ENCODE assay signal across 13 cellular contexts in the genomic region with DNA sequence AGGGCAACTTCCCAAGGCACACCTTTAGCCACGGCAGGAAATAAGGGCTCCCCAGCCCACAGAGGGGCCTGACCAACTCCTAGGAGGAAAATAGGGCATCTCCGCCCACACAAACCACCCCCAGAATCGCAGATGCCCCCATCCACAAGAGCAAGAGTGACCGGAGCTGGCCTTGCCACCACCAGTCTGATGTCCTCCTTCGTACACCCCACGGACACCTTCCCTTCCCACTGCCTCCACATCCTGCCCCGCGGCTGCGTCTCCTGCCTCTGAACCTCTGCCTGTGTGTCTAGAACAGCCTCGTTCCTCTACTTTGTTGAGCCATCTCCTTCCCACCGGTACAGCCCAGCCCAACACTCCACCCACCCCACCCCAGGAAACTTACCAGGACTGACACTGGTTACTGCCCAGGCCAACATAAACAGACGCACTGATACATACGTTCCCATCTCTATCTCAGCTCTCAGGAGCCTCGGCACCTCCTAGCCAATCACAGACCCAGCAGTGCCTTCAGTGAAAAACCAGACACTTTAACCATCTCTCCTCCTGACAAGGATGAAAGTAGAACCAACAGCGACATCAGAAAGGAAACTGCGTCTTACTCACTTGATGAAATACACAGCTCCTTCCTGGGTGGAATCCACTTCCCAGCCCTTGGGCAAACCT. TPM values are rescaled to one million over a fixed set of nuclear protein-coding genes. Genes with fewer than 3 reads are reported as not detected.
A peak's percentile ranks its signal among the peaks of the same experiment; 100 is the strongest.
DNase-seq lines count a peak whose midpoint lies in the region; ATAC-seq and TF ChIP-seq lines count a peak whose summit lies in the region.
"Had no signal": no experiment of that assay in that cellular context is flagged by ENCODE, and none has a peak within 500 bp of the region (broad histone marks: within the 10 kb centered on the region; RNA-seq: fewer than 3 reads in every experiment).

No MANE protein-coding gene starts in this region.

- intact Hi-C loops in activated T-helper 1 cell treated with anti-CD3 and anti-CD28 coated beads, Interleukin-12 subunit alpha, Interleukin-12 subunit beta, Interleukin-2, Interleukin-4 antibody, amounts not matched to agents 30 ng/mL and 10 ng/mL and 1 ng/mL, durations not matched to agents 14 hours and 24 hours and 36 hours (cut with micrococcal nuclease) = no loop called here

- CTCF ChIA-PET in HEK293 (lab: Yijun Ruan, JAX) = interaction anchor here (0.6 to 2.2 kb wide), 10 partner anchors 10 to 841 kb away, joined by 3 to 10 read pairs (median 3); partner anchors contain the start of gene GOLT1A

- POLR2A ChIA-PET in HEK293 (lab: Yijun Ruan, JAX) = no interaction called here

- peaks cover 11% of the 10 kb centered on the region for H3K27me3 Mint-ChIP-seq in activated T-helper 1 cell treated with anti-CD3 and anti-CD28 coated beads, Interleukin-12 subunit alpha, Interleukin-12 subunit beta, Interleukin-2, Interleukin-4 antibody, amounts not matched to agents 30 ng/mL and 10 ng/mL and 1 ng/mL, durations not matched to agents 14 hours and 24 hours and 36 hours (ENCODE audit: insufficient read depth)
- H3K27me3 Mint-ChIP-seq in effector memory CD8-positive, alpha-beta T cell = peaks cover 6 to 11% of the 10 kb centered on the region in 2 donors

- TF ChIP-seq CTCF in HEK293 (tag by site-specific recombination; IDR thresholded peaks at IDR 0.05) (no peak), foreskin fibroblast (IDR thresholded peaks at IDR 0.05; ENCODE audit: low read depth, low read length) (no peak)

- peak overlapping the region; percentile 33 for H3K27ac Mint-ChIP-seq in activated T-helper 1 cell treated with anti-CD3 and anti-CD28 coated beads, Interleukin-12 subunit alpha, Interleukin-12 subunit beta, Interleukin-2, Interleukin-4 antibody, amounts not matched to agents 30 ng/mL and 10 ng/mL and 1 ng/mL, durations not matched to agents 14 hours and 24 hours and 36 hours
- peak overlapping the region; percentile 10 to 13 for H3K27ac Mint-ChIP-seq in effector memory CD8-positive, alpha-beta T cell
- H3K27ac Mint-ChIP-seq in stimulated activated effector memory CD8-positive, alpha-beta T cell treated with anti-CD3 and anti-CD28 coated beads, Interleukin-12 subunit alpha, Interleukin-12 subunit beta, amount 100 ng/mL, for 72 hours = peak overlapping the region; percentile 79

- no peaks in the 10 kb centered on the region for H3K9me3 Mint-ChIP-seq in activated T-helper 1 cell treated with anti-CD3 and anti-CD28 coated beads, Interleukin-12 subunit alpha, Interleukin-12 subunit beta, Interleukin-2, Interleukin-4 antibody, amounts not matched to agents 30 ng/mL and 10 ng/mL and 1 ng/mL, durations not matched to agents 14 hours and 24 hours and 36 hours
- no peaks in the 10 kb centered on the region for H3K9me3 Mint-ChIP-seq in effector memory CD8-positive, alpha-beta T cell
- no peaks in the 10 kb centered on the region for H3K9me3 Mint-ChIP-seq in stimulated activated effector memory CD8-positive, alpha-beta T cell treated with anti-CD3 and anti-CD28 coated beads, Interleukin-12 subunit alpha, Interleukin-12 subunit beta, amount 100 ng/mL, for 72 hours
- H3K9me3 Mint-ChIP-seq: IgD-negative memory B cell had no signal

- no peak overlapping the region for H3K4me3 Mint-ChIP-seq in activated T-helper 1 cell treated with anti-CD3 and anti-CD28 coated beads, Interleukin-12 subunit alpha, Interleukin-12 subunit beta, Interleukin-2, Interleukin-4 antibody, amounts not matched to agents 30 ng/mL and 10 ng/mL and 1 ng/mL, durations not matched to agents 14 hours and 24 hours and 36 hours
- H3K4me3 Mint-ChIP-seq in effector memory CD8-positive, alpha-beta T cell = no peak overlapping the region
- H3K4me3 Mint-ChIP-seq in stimulated activated effector memory CD8-positive, alpha-beta T cell treated with anti-CD3 and anti-CD28 coated beads, Interleukin-12 subunit alpha, Interleukin-12 subunit beta, amount 100 ng/mL, for 72 hours = no peak overlapping the region

- H3K9me3 ChIP-seq in HEK293 (ENCODE audit: control insufficient read depth, insufficient read depth, low read depth, low read length) = no peaks in the 10 kb centered on the region
- H3K9me3 ChIP-seq: BLaER1 had no signal

- no peaks in the 10 kb centered on the region for H3K4me1 ChIP-seq in HEK293 (ENCODE audit: control insufficient read depth, insufficient read depth, low read length)

- H3K36me3 ChIP-seq in HEK293 (ENCODE audit: control insufficient read depth in 2 of 2, insufficient read depth in 1 of 2, low read length in 2 of 2) = no peaks in the 10 kb centered on the region
- H3K36me3 ChIP-seq: BLaER1 had no signal

- H3K36me3 Mint-ChIP-seq in activated T-helper 1 cell treated with anti-CD3 and anti-CD28 coated beads, Interleukin-12 subunit alpha, Interleukin-12 subunit beta, Interleukin-2, Interleukin-4 antibody, amounts not matched to agents 30 ng/mL and 10 ng/mL and 1 ng/mL, durations not matched to agents 14 hours and 24 hours and 36 hours (ENCODE audit: low read depth) = no peaks in the 10 kb centered on the region
- peaks cover 3% of the 10 kb centered on the region for H3K36me3 Mint-ChIP-seq in effector memory CD8-positive, alpha-beta T cell (ENCODE audit: insufficient read depth)
- peaks cover 6% of the 10 kb centered on the region for H3K36me3 Mint-ChIP-seq in stimulated activated effector memory CD8-positive, alpha-beta T cell treated with anti-CD3 and anti-CD28 coated beads, Interleukin-12 subunit alpha, Interleukin-12 subunit beta, amount 100 ng/mL, for 72 hours
- H3K36me3 Mint-ChIP-seq: IgD-negative memory B cell had no signal

- H3K27ac ChIP-seq in HEK293 (ENCODE audit: extremely low read depth, low read depth, low read length) = no peak overlapping the region
- H3K27ac ChIP-seq: BLaER1, GM23248, KMS-11 had no signal

- H3K4me3 ChIP-seq in HEK293 (ENCODE audit: low read depth, low read length) (no peak overlapping the region), foreskin fibroblast (ENCODE audit: low read depth in 1 of 2, low read length in 2 of 2) (no peak overlapping the region)
- H3K4me3 ChIP-seq: BLaER1, GM23248 had no signal

- peaks cover 46% of the 10 kb centered on the region for H3K4me1 Mint-ChIP-seq in activated T-helper 1 cell treated with anti-CD3 and anti-CD28 coated beads, Interleukin-12 subunit alpha, Interleukin-12 subunit beta, Interleukin-2, Interleukin-4 antibody, amounts not matched to agents 30 ng/mL and 10 ng/mL and 1 ng/mL, durations not matched to agents 14 hours and 24 hours and 36 hours (ENCODE audit: low read depth)
- H3K4me1 Mint-ChIP-seq in effector memory CD8-positive, alpha-beta T cell (ENCODE audit: low read depth in 2 of 2) = peaks cover 6 to 16% of the 10 kb centered on the region in 2 donors
- peaks cover 47% of the 10 kb centered on the region for H3K4me1 Mint-ChIP-seq in stimulated activated effector memory CD8-positive, alpha-beta T cell treated with anti-CD3 and anti-CD28 coated beads, Interleukin-12 subunit alpha, Interleukin-12 subunit beta, amount 100 ng/mL, for 72 hours

- DNase-seq in activated T-helper 1 cell treated with anti-CD3 and anti-CD28 coated beads, Interleukin-12 subunit alpha, Interleukin-12 subunit beta, Interleukin-2, Interleukin-4 antibody, amounts not matched to agents 30 ng/mL and 10 ng/mL and 1 ng/mL, durations not matched to agents 14 hours and 24 hours and 36 hours (ENCODE audit: low spot score) = no peak
- DNase-seq in effector memory CD8-positive, alpha-beta T cell = no peak
- no peak for DNase-seq in stimulated activated effector memory CD8-positive, alpha-beta T cell treated with anti-CD3 and anti-CD28 coated beads, Interleukin-12 subunit alpha, Interleukin-12 subunit beta, amount 100 ng/mL, for 72 hours (ENCODE audit: low spot score in 2 of 2)
- DNase-seq in OCI-M2 (lab: John Stamatoyannopoulos, UW; ENCODE audit: unreplicated experiment) (no peak), foreskin fibroblast (no peak), ACHN (no peak)
- DNase-seq: DMS79 treated with DMSO at 0.1 percent for 48 hours, GDM1 had no signal

- in situ Hi-C loops in ACHN (cut with HindIII; ENCODE audit: low pct_ligation_motif_present, low pct_unique_long_range_greater_than_20kb, low sequenced_read_pairs) = loop anchor here (25.0 kb wide), 1 partner anchor 205 kb away; the partner anchor contains the start of genes ETNK2 and REN

- ATAC-seq in effector memory CD8-positive, alpha-beta T cell (replicated peaks) = no peak
- no peak for ATAC-seq in stimulated activated effector memory CD8-positive, alpha-beta T cell treated with anti-CD3 and anti-CD28 coated beads, Interleukin-12 subunit alpha, Interleukin-12 subunit beta, amount 100 ng/mL, for 72 hours

TF ChIP-seq in HEK293, 187 proteins besides CTCF, POLR2A, EP300 and RAD21 (continues in another document):
- TF ChIP-seq, protein P1, sequence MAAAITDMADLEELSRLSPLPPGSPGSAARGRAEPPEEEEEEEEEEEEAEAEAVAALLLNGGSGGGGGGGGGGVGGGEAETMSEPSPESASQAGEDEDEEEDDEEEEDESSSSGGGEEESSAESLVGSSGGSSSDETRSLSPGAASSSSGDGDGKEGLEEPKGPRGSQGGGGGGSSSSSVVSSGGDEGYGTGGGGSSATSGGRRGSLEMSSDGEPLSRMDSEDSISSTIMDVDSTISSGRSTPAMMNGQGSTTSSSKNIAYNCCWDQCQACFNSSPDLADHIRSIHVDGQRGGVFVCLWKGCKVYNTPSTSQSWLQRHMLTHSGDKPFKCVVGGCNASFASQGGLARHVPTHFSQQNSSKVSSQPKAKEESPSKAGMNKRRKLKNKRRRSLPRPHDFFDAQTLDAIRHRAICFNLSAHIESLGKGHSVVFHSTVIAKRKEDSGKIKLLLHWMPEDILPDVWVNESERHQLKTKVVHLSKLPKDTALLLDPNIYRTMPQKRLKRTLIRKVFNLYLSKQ (tag by site-specific recombination; IDR thresholded peaks at IDR 0.05; ENCODE audit: borderline replicate concordance) = no peak
- TF ChIP-seq EGR2 (tag by site-specific recombination; IDR thresholded peaks at IDR 0.05; ENCODE audit: low read depth) (peak; percentile 86), SETDB1 (IDR thresholded peaks at IDR 0.05; ENCODE audit: insufficient read length, low read length) (no peak), ZEB2 (tag by site-specific recombination; IDR thresholded peaks at IDR 0.05) (no peak), ZFHX2 (tag by site-specific recombination; conservative IDR thresholded peaks at IDR 0.05) (peak; percentile 74), ZNF133 (tag by site-specific recombination; IDR thresholded peaks at IDR 0.05) (no peak), ZNF146 (tag by site-specific recombination; IDR thresholded peaks at IDR 0.05) (no peak), KLF9 (tag by site-specific recombination; IDR thresholded peaks at IDR 0.05; ENCODE audit: low read depth) (no peak), SCRT1 (tag by site-specific recombination; IDR thresholded peaks at IDR 0.05; ENCODE audit: borderline replicate concordance) (no peak)

RNA-seq across cellular contexts. Expression of gene PLEKHA6, which starts 7.6 kb away (rescaled TPM):
- total RNA-seq in activated T-helper 1 cell treated with anti-CD3 and anti-CD28 coated beads, Interleukin-12 subunit alpha, Interleukin-12 subunit beta, Interleukin-2, Interleukin-4 antibody, amounts not matched to agents 30 ng/mL and 10 ng/mL and 1 ng/mL, durations not matched to agents 14 hours and 24 hours and 36 hours = 0.05 and 0.21 TPM in 2 replicates

RNA-seq across cellular contexts. Expression of gene PPP1R15B, which starts 44.3 kb away (rescaled TPM):
- total RNA-seq in activated T-helper 1 cell treated with anti-CD3 and anti-CD28 coated beads, Interleukin-12 subunit alpha, Interleukin-12 subunit beta, Interleukin-2, Interleukin-4 antibody, amounts not matched to agents 30 ng/mL and 10 ng/mL and 1 ng/mL, durations not matched to agents 14 hours and 24 hours and 36 hours = 75.8 and 76.2 TPM in 2 replicates

Comparison
In these comparisons a context has a peak if more than half of its experiments do, and no peak if none do; other contexts are left out.
1. H3K27ac Mint-ChIP-seq: peak in every context shown above with its lines; median percentile 79 in stimulated activated effector memory CD8-positive, alpha-beta T cell treated with anti-CD3 and anti-CD28 coated beads, Interleukin-12 subunit alpha, Interleukin-12 subunit beta, amount 100 ng/mL, for 72 hours; 33 in activated T-helper 1 cell treated with anti-CD3 and anti-CD28 coated beads, Interleukin-12 subunit alpha, Interleukin-12 subunit beta, Interleukin-2, Interleukin-4 antibody, amounts not matched to agents 30 ng/mL and 10 ng/mL and 1 ng/mL, durations not matched to agents 14 hours and 24 hours and 36 hours; 12 in effector memory CD8-positive, alpha-beta T cell.